In the genomic region with DNA sequence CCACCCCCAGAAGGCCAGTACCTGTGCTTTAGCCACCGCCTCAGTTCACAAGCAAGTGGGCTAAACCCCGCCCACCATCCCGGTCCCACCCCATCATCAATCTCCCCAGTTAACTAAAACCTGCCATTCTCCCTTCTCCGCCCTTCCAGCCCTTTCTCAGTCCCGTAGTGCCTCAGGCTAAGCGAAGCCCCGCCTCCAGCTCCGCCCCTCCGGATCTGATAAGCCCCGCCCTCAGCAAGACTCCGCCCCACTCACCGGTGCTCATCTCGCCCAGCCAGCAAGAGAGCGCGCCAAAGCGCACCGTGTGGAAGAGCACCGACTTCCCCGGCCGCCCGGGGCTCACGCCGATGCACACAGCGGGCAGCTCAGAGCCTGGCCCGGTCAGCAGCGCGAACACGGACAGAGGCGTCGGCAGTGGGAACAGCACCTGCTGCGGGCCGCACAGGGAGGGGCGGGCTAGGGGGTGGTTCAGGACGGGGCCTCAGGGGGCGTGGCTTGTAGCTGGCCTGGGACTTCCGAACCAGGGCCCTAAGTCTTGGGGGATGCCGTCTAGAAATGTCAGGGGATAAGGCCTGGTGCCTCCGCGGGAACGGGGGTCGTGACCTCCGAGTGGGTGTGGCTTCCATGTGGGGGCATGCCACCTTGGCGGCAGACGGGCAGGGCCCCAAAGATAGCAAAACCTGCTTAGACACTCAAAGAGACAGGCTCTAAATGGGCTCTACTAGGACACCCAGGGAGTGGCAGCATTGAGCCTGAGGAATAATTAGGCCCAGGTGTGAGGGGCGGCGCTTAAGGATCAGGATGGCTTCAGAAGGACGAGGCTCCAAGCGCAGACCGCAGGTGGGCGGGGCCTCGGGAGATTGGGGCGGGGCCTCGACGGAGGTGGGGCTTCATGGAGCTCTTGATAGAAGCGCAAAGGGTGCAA, we compare ENCODE assay signal across 8 cellular contexts. TPM values are rescaled to one million over a fixed set of nuclear protein-coding genes. Genes with fewer than 3 reads are reported as not detected.
DNase-seq lines count a peak whose midpoint lies in the region; ATAC-seq and TF ChIP-seq lines count a peak whose summit lies in the region.

No MANE protein-coding gene starts in this region.

- H3K4me3 Mint-ChIP-seq in IgD-negative memory B cell = no peak overlapping the region
- no peak overlapping the region for H3K4me3 Mint-ChIP-seq in stimulated activated naive B cell treated with anti-CD40 and anti-IgM and Interleukin-4, amounts not matched to agents 10 μg/mL and 1 μg/mL and 100 μg/mL, for 72 hours

- peak; percentile 33 to 36 for ATAC-seq in stimulated activated naive B cell treated with anti-CD40 and anti-IgM and Interleukin-4, amounts not matched to agents 10 μg/mL and 1 μg/mL and 100 μg/mL, for 72 hours (replicated peaks)

- peaks cover 0 to 38% of the 10 kb centered on the region in 2 donors for H3K27me3 ChIP-seq in tibial artery

- H3K27me3 Mint-ChIP-seq in IgD-negative memory B cell = no peaks in the 10 kb centered on the region
- H3K27me3 Mint-ChIP-seq in stimulated activated naive B cell treated with anti-CD40 and anti-IgM and Interleukin-4, amounts not matched to agents 10 μg/mL and 1 μg/mL and 100 μg/mL, for 72 hours = no peaks in the 10 kb centered on the region

- no peak for TF ChIP-seq CTCF in tibial artery (IDR thresholded peaks at IDR 0.05)

- peak overlapping the region in 1 of 2 donors; percentile 12 for H3K4me3 ChIP-seq in tibial artery

- in situ Hi-C loops in ACHN (cut with HindIII; ENCODE audit: low pct_ligation_motif_present, low pct_unique_long_range_greater_than_20kb, low sequenced_read_pairs) = no loop called here

- no peaks in the 10 kb centered on the region for H3K9me3 Mint-ChIP-seq in IgD-negative memory B cell
- H3K9me3 Mint-ChIP-seq in stimulated activated naive B cell treated with anti-CD40 and anti-IgM and Interleukin-4, amounts not matched to agents 10 μg/mL and 1 μg/mL and 100 μg/mL, for 72 hours = peaks cover 0 to 2% of the 10 kb centered on the region in 2 donors

- peaks cover 0 to 4% (median 0%) of the 10 kb centered on the region in 3 donors for H3K4me1 Mint-ChIP-seq in IgD-negative memory B cell
- peaks cover 12 to 13% of the 10 kb centered on the region in 2 donors for H3K4me1 Mint-ChIP-seq in stimulated activated naive B cell treated with anti-CD40 and anti-IgM and Interleukin-4, amounts not matched to agents 10 μg/mL and 1 μg/mL and 100 μg/mL, for 72 hours

- DNase-seq in ACHN = peak; percentile 51
- DNase-seq in activated T-cell treated with anti-CD3 and anti-CD28 coated beads, Interleukin-2, amount 50 U/mL, for 1 hour = peak; percentile 33
- peak; percentile 95 for DNase-seq in iPS-NIHi7 (ENCODE audit: extremely low spot score)
- DNase-seq in stimulated activated naive B cell treated with anti-CD40 and anti-IgM and Interleukin-4, amounts not matched to agents 10 μg/mL and 1 μg/mL and 100 μg/mL, for 72 hours = no peak
- DNase-seq in T-helper 9 cell = no peak
- no peak for DNase-seq in tibial artery
- DNase-seq in NCI-H510A (lab: John Stamatoyannopoulos, UW) = no peak

- intact Hi-C loops in tibial artery (cut with DNase I; ENCODE audit: low total_unique reads) = no loop called here

- no peaks in the 10 kb centered on the region for H3K9me3 ChIP-seq in tibial artery

- H3K36me3 Mint-ChIP-seq in IgD-negative memory B cell = peaks cover 6% of the 10 kb centered on the region
- H3K36me3 Mint-ChIP-seq in stimulated activated naive B cell treated with anti-CD40 and anti-IgM and Interleukin-4, amounts not matched to agents 10 μg/mL and 1 μg/mL and 100 μg/mL, for 72 hours = peaks cover 39 to 54% of the 10 kb centered on the region in 2 donors

- peak overlapping the region in 2 of 3 donors; percentile 43 to 63 for H3K27ac Mint-ChIP-seq in IgD-negative memory B cell
- H3K27ac Mint-ChIP-seq in stimulated activated naive B cell treated with anti-CD40 and anti-IgM and Interleukin-4, amounts not matched to agents 10 μg/mL and 1 μg/mL and 100 μg/mL, for 72 hours = no peak overlapping the region

- H3K36me3 ChIP-seq in tibial artery = no peaks in the 10 kb centered on the region

- H3K4me1 ChIP-seq in tibial artery = peaks cover 0 to 10% (median 3%) of the 10 kb centered on the region in 4 donors

- H3K27ac ChIP-seq in tibial artery = no peak overlapping the region

RNA-seq across cellular contexts. Expression of a gene that starts 21.4 kb away (rescaled TPM):
- polyA plus RNA-seq in IgD-negative memory B cell = 250 TPM

RNA-seq across cellular contexts. Expression of a gene that starts 22.7 kb away (rescaled TPM):
- polyA plus RNA-seq in IgD-negative memory B cell = 371 TPM

RNA-seq across cellular contexts. Expression of a gene that starts 51.1 kb away (rescaled TPM):
- polyA plus RNA-seq in IgD-negative memory B cell = 21.8 TPM

Comparison
In these comparisons a context has a peak if more than half of its experiments do, and no peak if none do; other contexts are left out.
1. DNase-seq: peak in ACHN (single experiment), activated T-cell treated with anti-CD3 and anti-CD28 coated beads, Interleukin-2, amount 50 U/mL, for 1 hour (single experiment) and iPS-NIHi7 (single experiment); none in stimulated activated naive B cell treated with anti-CD40 and anti-IgM and Interleukin-4, amounts not matched to agents 10 μg/mL and 1 μg/mL and 100 μg/mL, for 72 hours (single experiment), T-helper 9 cell (single experiment), tibial artery (0 of 2) and NCI-H510A (single experiment).